Comparison of ENCODE assay signal across 25 cellular contexts in genomic region chr6:121817141-121817540, GRCh38.
DNase-seq lines count a peak whose midpoint lies in the region; ATAC-seq and TF ChIP-seq lines count a peak whose summit lies in the region.
"Had no signal": no experiment of that assay in that cellular context is flagged by ENCODE, and none has a peak within 500 bp of the region (broad histone marks: within the 10 kb centered on the region; RNA-seq: fewer than 3 reads in every experiment).

No MANE protein-coding gene starts in this region.

- no peak overlapping the region for H4K91ac ChIP-seq in mesenchymal stem cell (ENCODE audit: low read length)

- intact Hi-C loops in Caco-2 (cut with micrococcal nuclease; ENCODE audit: unreplicated experiment) (loop anchor here (1.0 kb wide), 1 partner anchor 32 kb away; no protein-coding TSS in a partner anchor), natural killer cell (cut with micrococcal nuclease) (no loop called here)

- CTCF ChIA-PET in Caco-2 (lab: Charles Lee), result no interaction called here

- no peak overlapping the region for H3K14ac ChIP-seq in mesenchymal stem cell (ENCODE audit: low read length in 2 of 2)

- H3K27me3 Mint-ChIP-seq in Caco-2 (ENCODE audit: insufficient read depth, unreplicated experiment) (no peaks in the 10 kb centered on the region), natural killer cell (ENCODE audit: low read depth in 2 of 2) (no peaks in the 10 kb centered on the region)
- H3K27me3 Mint-ChIP-seq: activated CD8-positive, alpha-beta T cell treated with anti-CD3 and anti-CD28 coated beads for 36 hours; activated naive CD4-positive, alpha-beta T cell treated with anti-CD3 and anti-CD28 coated beads, Interleukin-2, amount 50 U/mL, for 24 hours; CD4-positive, CD25-positive, alpha-beta regulatory T cell; stimulated activated memory B cell treated with anti-CD40 and anti-IgM and Interleukin-4, amounts not matched to agents 10 μg/mL and 1 μg/mL and 100 μg/mL, for 72 hours had no signal

- no peak for TF ChIP-seq CTCF in Caco-2 (IDR thresholded peaks at IDR 0.05; ENCODE audit: insufficient read depth in 1 of 2, low read depth in 1 of 2, low read length in 1 of 2, severe bottlenecking in 1 of 2, unreplicated experiment in 1 of 2)
- TF ChIP-seq CTCF in natural killer cell (IDR thresholded peaks at IDR 0.05), result no peak

- H3K4me1 ChIP-seq in Caco-2 (peaks cover 33% of the 10 kb centered on the region), mesenchymal stem cell (ENCODE audit: control insufficient read depth, insufficient read depth, low read depth, low read length) (no peaks in the 10 kb centered on the region)

- no peak overlapping the region for H2AK5ac ChIP-seq in mesenchymal stem cell (ENCODE audit: low read length, severe bottlenecking)

- H3K4me3 Mint-ChIP-seq in Caco-2 (ENCODE audit: unreplicated experiment) (no peak overlapping the region), natural killer cell (no peak overlapping the region)
- H3K4me3 Mint-ChIP-seq: activated CD8-positive, alpha-beta T cell treated with anti-CD3 and anti-CD28 coated beads for 36 hours; activated naive CD4-positive, alpha-beta T cell treated with anti-CD3 and anti-CD28 coated beads, Interleukin-2, amount 50 U/mL, for 24 hours; CD4-positive, CD25-positive, alpha-beta regulatory T cell; GM23338; immature natural killer cell; stimulated activated memory B cell treated with anti-CD40 and anti-IgM and Interleukin-4, amounts not matched to agents 10 μg/mL and 1 μg/mL and 100 μg/mL, for 72 hours had no signal

- no peak overlapping the region for H2BK120ac ChIP-seq in mesenchymal stem cell (ENCODE audit: low read depth, low read length)

- H3K9me3 Mint-ChIP-seq in Caco-2 (ENCODE audit: unreplicated experiment) (peaks cover 32% of the 10 kb centered on the region), natural killer cell (peaks cover 7 to 18% of the 10 kb centered on the region in 2 donors)

- H2BK15ac ChIP-seq in mesenchymal stem cell (ENCODE audit: low read depth, poor library complexity, severe bottlenecking), result no peak overlapping the region

- no TSS peak for BruUV-seq in Caco-2 (replicated peaks; lab: Mats Ljungman, UMichigan)

- H3K9me3 ChIP-seq in Caco-2 (peaks cover 15% of the 10 kb centered on the region; the same call in 1 of the 2 replicates), mesenchymal stem cell (ENCODE audit: control insufficient read depth, low read length) (peaks cover 18% of the 10 kb centered on the region)
- H3K9me3 ChIP-seq: ovary had no signal

- H2BK5ac ChIP-seq in mesenchymal stem cell (ENCODE audit: low read depth, low read length, poor library complexity, severe bottlenecking), result no peak overlapping the region

- no peak overlapping the region for H3K18ac ChIP-seq in mesenchymal stem cell (ENCODE audit: low read depth in 1 of 2, low read length in 2 of 2)

- no peak overlapping the region for H3K27ac ChIP-seq in mesenchymal stem cell (ENCODE audit: low read length, poor library complexity, severe bottlenecking)
- H3K27ac ChIP-seq: cardiac muscle cell, ovary, upper lobe of left lung had no signal

- H3K4me2 ChIP-seq in mesenchymal stem cell (ENCODE audit: low read length, poor library complexity, severe bottlenecking), result no peak overlapping the region
- H3K4me2 ChIP-seq: GM23338 had no signal

- H3K36me3 Mint-ChIP-seq in Caco-2 (ENCODE audit: insufficient read depth, unreplicated experiment) (peaks cover 5% of the 10 kb centered on the region), natural killer cell (peaks cover 5% of the 10 kb centered on the region)
- H3K36me3 Mint-ChIP-seq: activated naive CD4-positive, alpha-beta T cell treated with anti-CD3 and anti-CD28 coated beads, Interleukin-2, amount 50 U/mL, for 24 hours; CD4-positive, CD25-positive, alpha-beta regulatory T cell; immature natural killer cell; stimulated activated memory B cell treated with anti-CD40 and anti-IgM and Interleukin-4, amounts not matched to agents 10 μg/mL and 1 μg/mL and 100 μg/mL, for 72 hours had no signal

- no peak overlapping the region for H2BK12ac ChIP-seq in mesenchymal stem cell (ENCODE audit: low read length in 2 of 2)

- H3K4me3 ChIP-seq in Caco-2 (ENCODE audit: low read depth, low read length) (no peak overlapping the region), mesenchymal stem cell (ENCODE audit: insufficient read depth in 1 of 2, low read depth in 1 of 2, low read length in 2 of 2) (no peak overlapping the region)
- H3K4me3 ChIP-seq: cardiac muscle cell, GM23338, ovary, upper lobe of left lung had no signal

- POLR2A ChIA-PET in Caco-2 (lab: Charles Lee), result no interaction called here

- H3K4me1 Mint-ChIP-seq in Caco-2 (ENCODE audit: low read depth, unreplicated experiment) (peaks cover 8% of the 10 kb centered on the region), natural killer cell (no peaks in the 10 kb centered on the region)
- H3K4me1 Mint-ChIP-seq: activated naive CD4-positive, alpha-beta T cell treated with anti-CD3 and anti-CD28 coated beads, Interleukin-2, amount 50 U/mL, for 24 hours; CD4-positive, CD25-positive, alpha-beta regulatory T cell; immature natural killer cell; stimulated activated memory B cell treated with anti-CD40 and anti-IgM and Interleukin-4, amounts not matched to agents 10 μg/mL and 1 μg/mL and 100 μg/mL, for 72 hours had no signal

- H3K4ac ChIP-seq in mesenchymal stem cell (ENCODE audit: low read depth in 1 of 2, low read length in 2 of 2), result no peak overlapping the region

- peak overlapping the region; percentile 39 for H3K9ac ChIP-seq in mesenchymal stem cell (ENCODE audit: low read length)

- H3K27ac Mint-ChIP-seq in Caco-2 (ENCODE audit: unreplicated experiment) (no peak overlapping the region), natural killer cell (no peak overlapping the region)
- H3K27ac Mint-ChIP-seq: activated CD8-positive, alpha-beta T cell treated with anti-CD3 and anti-CD28 coated beads for 36 hours; activated naive CD4-positive, alpha-beta T cell treated with anti-CD3 and anti-CD28 coated beads, Interleukin-2, amount 50 U/mL, for 24 hours; CD4-positive, CD25-positive, alpha-beta regulatory T cell; GM23338; immature natural killer cell; stimulated activated memory B cell treated with anti-CD40 and anti-IgM and Interleukin-4, amounts not matched to agents 10 μg/mL and 1 μg/mL and 100 μg/mL, for 72 hours had no signal

- H3K27me3 ChIP-seq in Caco-2 (replicated peaks; ENCODE audit: control insufficient read depth, insufficient read depth, low read length) (no peaks in the 10 kb centered on the region), mesenchymal stem cell (ENCODE audit: control insufficient read depth in 1 of 2, insufficient read depth in 1 of 2, low read length in 2 of 2) (no peaks in the 10 kb centered on the region)
- H3K27me3 ChIP-seq: cardiac muscle cell, ovary, upper lobe of left lung had no signal

- no peak for ATAC-seq in natural killer cell
- ATAC-seq: activated CD8-positive, alpha-beta T cell treated with anti-CD3 and anti-CD28 coated beads for 36 hours; GM23338; stimulated activated memory B cell treated with anti-CD40 and anti-IgM and Interleukin-4, amounts not matched to agents 10 μg/mL and 1 μg/mL and 100 μg/mL, for 72 hours had no signal

- no peak overlapping the region for H4K8ac ChIP-seq in mesenchymal stem cell (ENCODE audit: low read length)

- no peak overlapping the region for H2AFZ ChIP-seq in mesenchymal stem cell (ENCODE audit: low read depth, low read length)
- H2AFZ ChIP-seq: GM23338 had no signal

- H3K36me3 ChIP-seq in Caco-2 (ENCODE audit: control insufficient read depth, insufficient read depth, low read length) (no peaks in the 10 kb centered on the region), mesenchymal stem cell (ENCODE audit: control insufficient read depth in 1 of 2, insufficient read depth in 2 of 2, low read depth in 1 of 2, low read length in 2 of 2) (no peaks in the 10 kb centered on the region)
- H3K36me3 ChIP-seq: cardiac muscle cell, ovary, upper lobe of left lung had no signal

- H3K23ac ChIP-seq in mesenchymal stem cell (ENCODE audit: low read length in 2 of 2), result no peak overlapping the region

- no peaks in the 10 kb centered on the region for H3K79me1 ChIP-seq in mesenchymal stem cell (replicated peaks; ENCODE audit: low read length, poor library complexity, severe bottlenecking)

- DNase-seq in Caco-2 (peak; percentile 35 to 54), NCI-H524 treated with DMSO at 0.1 percent for 48 hours (lab: John Stamatoyannopoulos, UW) (peak; percentile 23), cerebellar cortex (ENCODE audit: low spot score) (peak; percentile 61), mesenchymal stem cell (no peak), natural killer cell (no peak), cerebellum (ENCODE audit: low spot score) (no peak), SIG-M5 (lab: John Stamatoyannopoulos, UW) (no peak)
- DNase-seq in activated naive CD4-positive, alpha-beta T cell (lab: John Stamatoyannopoulos, UW), result no peak
- DNase-seq: activated CD8-positive, alpha-beta memory T cell treated with anti-CD3 and anti-CD28 coated beads, Interleukin-2, amount 50 U/mL, for 48 hours; activated CD8-positive, alpha-beta T cell treated with anti-CD3 and anti-CD28 coated beads for 36 hours; AML-193; anterior cingulate cortex; CD4-positive, CD25-positive, alpha-beta regulatory T cell; immature natural killer cell; mammary epithelial cell; NCI-H1105; NCI-H187 treated with DMSO at 0.1 percent for 48 hours; NCI-H2171 treated with DMSO at 0.1 percent for 48 hours; NCI-H510A treated with DMSO at 0.1 percent for 48 hours; ovary; upper lobe of left lung had no signal

Comparison
In these comparisons a context has a peak if more than half of its experiments do, and no peak if none do; other contexts are left out.
1. DNase-seq: peak in Caco-2 (2 of 2), NCI-H524 treated with DMSO at 0.1 percent for 48 hours (single experiment) and cerebellar cortex (single experiment); none in mesenchymal stem cell (single experiment), natural killer cell (single experiment), cerebellum (single experiment), activated naive CD4-positive, alpha-beta T cell (0 of 4) and SIG-M5 (single experiment).